ENCODE assay signal across 21 cellular contexts in genomic region chr17:4174556-4174955, GRCh38. TPM values are rescaled to one million over a fixed set of nuclear protein-coding genes. Genes with fewer than 3 reads are reported as not detected.
DNase-seq lines count a peak whose midpoint lies in the region; ATAC-seq and TF ChIP-seq lines count a peak whose summit lies in the region.
"Had no signal": no experiment of that assay in that cellular context is flagged by ENCODE, and none has a peak within 500 bp of the region (broad histone marks: within the 10 kb centered on the region; RNA-seq: fewer than 3 reads in every experiment).

No MANE protein-coding gene starts in this region.

- no peaks in the 10 kb centered on the region for H3K27me3 Mint-ChIP-seq in activated T-cell treated with anti-CD3 and anti-CD28 coated beads, Interleukin-2, amount 50 U/mL, for 24 hours
- no peaks in the 10 kb centered on the region for H3K27me3 Mint-ChIP-seq in CD8-positive, alpha-beta memory T cell
- no peaks in the 10 kb centered on the region for H3K27me3 Mint-ChIP-seq in activated T-helper 17 cell treated with anti-CD3 and anti-CD28 coated beads, Interleukin-2, amount 50 U/mL, for 72 hours
- H3K27me3 Mint-ChIP-seq in nephron progenitor cell (ENCODE audit: low read depth, poor library complexity), result no peaks in the 10 kb centered on the region

- CTCF ChIA-PET in CD8-positive, alpha-beta memory T cell (lab: Charles Lee), result no interaction called here

- POLR2A ChIA-PET in CD8-positive, alpha-beta memory T cell (lab: Charles Lee), result interaction anchor here (0.8 kb wide), 1 partner anchor 30 kb away, joined by 3 read pairs; no protein-coding TSS in a partner anchor

- H3K27ac ChIP-seq in CD8-positive, alpha-beta memory T cell (ENCODE audit: low read depth, low read length), result peak overlapping the region; percentile 15
- H3K27ac ChIP-seq in upper lobe of right lung, result no peak overlapping the region
- H3K27ac ChIP-seq: brain microvascular endothelial cell, suprapubic skin, uterus had no signal

- intact Hi-C loops in upper lobe of right lung (cut with DNase I), result no loop called here

- TF ChIP-seq CTCF in nephron progenitor cell (IDR thresholded peaks at IDR 0.05) (no peak), upper lobe of right lung (IDR thresholded peaks at IDR 0.05) (no peak)

- peak; percentile 13 for ATAC-seq in activated T-helper 17 cell treated with anti-CD3 and anti-CD28 coated beads, Interleukin-2, amount 50 U/mL, for 72 hours (replicated peaks)
- ATAC-seq in upper lobe of right lung, result no peak
- ATAC-seq: heart right ventricle, left cardiac atrium, Right ventricle myocardium inferior had no signal

- peaks cover 60% of the 10 kb centered on the region for H3K36me3 ChIP-seq in CD8-positive, alpha-beta memory T cell (ENCODE audit: insufficient read depth, low read length)
- H3K36me3 ChIP-seq in upper lobe of right lung, result peaks cover 100% of the 10 kb centered on the region
- H3K36me3 ChIP-seq: uterus had no signal

- peak overlapping the region; percentile 70 for H3K27ac Mint-ChIP-seq in activated T-cell treated with anti-CD3 and anti-CD28 coated beads, Interleukin-2, amount 50 U/mL, for 24 hours
- peak overlapping the region; percentile 77 to 100 (median 97) for H3K27ac Mint-ChIP-seq in CD8-positive, alpha-beta memory T cell
- peak overlapping the region; percentile 17 for H3K27ac Mint-ChIP-seq in activated T-helper 17 cell treated with anti-CD3 and anti-CD28 coated beads, Interleukin-2, amount 50 U/mL, for 72 hours
- H3K27ac Mint-ChIP-seq in nephron progenitor cell, result peak overlapping the region; percentile 24

- no peak overlapping the region for H3K4me3 Mint-ChIP-seq in activated T-cell treated with anti-CD3 and anti-CD28 coated beads, Interleukin-2, amount 50 U/mL, for 24 hours
- H3K4me3 Mint-ChIP-seq in CD8-positive, alpha-beta memory T cell, result peak overlapping the region in 5 of 7 donors; percentile 26 to 81 (median 48)
- H3K4me3 Mint-ChIP-seq in activated T-helper 17 cell treated with anti-CD3 and anti-CD28 coated beads, Interleukin-2, amount 50 U/mL, for 72 hours, result peak overlapping the region; percentile 73
- no peak overlapping the region for H3K4me3 Mint-ChIP-seq in nephron progenitor cell

- peaks cover 56% of the 10 kb centered on the region for H3K4me1 ChIP-seq in CD8-positive, alpha-beta memory T cell (ENCODE audit: insufficient read depth, low read length)
- no peaks in the 10 kb centered on the region for H3K4me1 ChIP-seq in upper lobe of right lung
- H3K4me1 ChIP-seq: suprapubic skin, uterus had no signal

- no peaks in the 10 kb centered on the region for H3K27me3 ChIP-seq in CD8-positive, alpha-beta memory T cell (ENCODE audit: insufficient read depth, low read length, poor library complexity, severe bottlenecking)
- H3K27me3 ChIP-seq in upper lobe of right lung, result no peaks in the 10 kb centered on the region
- H3K27me3 ChIP-seq: brain microvascular endothelial cell, heart right ventricle, MG63, suprapubic skin, uterus had no signal

- H3K4me3 ChIP-seq in CD8-positive, alpha-beta memory T cell (ENCODE audit: low read length), result no peak overlapping the region
- no peak overlapping the region for H3K4me3 ChIP-seq in upper lobe of right lung
- H3K4me3 ChIP-seq: heart right ventricle, MG63, suprapubic skin, uterus had no signal

- no peaks in the 10 kb centered on the region for H3K9me3 ChIP-seq in CD8-positive, alpha-beta memory T cell (ENCODE audit: low read length)
- H3K9me3 ChIP-seq in upper lobe of right lung, result no peaks in the 10 kb centered on the region
- H3K9me3 ChIP-seq: heart right ventricle, MG63, suprapubic skin, uterus had no signal

- no peak for DNase-seq in activated T-cell treated with anti-CD3 and anti-CD28 coated beads, Interleukin-2, amount 50 U/mL, for 24 hours
- DNase-seq in activated T-cell treated with anti-CD3 and anti-CD28 coated beads, Interleukin-2, amount 50 U/mL, for 48 hours, result no peak
- DNase-seq in CD8-positive, alpha-beta memory T cell, result no peak
- DNase-seq in nephron progenitor cell (no peak), NAMALWA (ENCODE audit: low spot score) (no peak), upper lobe of right lung (no peak), HUDEP-2 (lab: John Stamatoyannopoulos, UW; ENCODE audit: unreplicated experiment in 76 of 76) (no peak)
- DNase-seq: ACHN; brain microvascular endothelial cell; effector CD4-positive, alpha-beta T cell; erythroblast; heart right ventricle; left cardiac atrium; MG63; NCI-H1417; NCI-H2107; NCI-H446 treated with DMSO at 0.1 percent for 48 hours; uterus had no signal

- H3K4me1 Mint-ChIP-seq in activated T-cell treated with anti-CD3 and anti-CD28 coated beads, Interleukin-2, amount 50 U/mL, for 24 hours (ENCODE audit: low read depth), result peaks cover 54% of the 10 kb centered on the region
- H3K4me1 Mint-ChIP-seq in CD8-positive, alpha-beta memory T cell, result peaks cover 45 to 55% (median 48%) of the 10 kb centered on the region in 3 donors
- peaks cover 40% of the 10 kb centered on the region for H3K4me1 Mint-ChIP-seq in activated T-helper 17 cell treated with anti-CD3 and anti-CD28 coated beads, Interleukin-2, amount 50 U/mL, for 72 hours
- peaks cover 52% of the 10 kb centered on the region for H3K4me1 Mint-ChIP-seq in nephron progenitor cell

- no peaks in the 10 kb centered on the region for H3K9me3 Mint-ChIP-seq in activated T-cell treated with anti-CD3 and anti-CD28 coated beads, Interleukin-2, amount 50 U/mL, for 24 hours
- H3K9me3 Mint-ChIP-seq in CD8-positive, alpha-beta memory T cell, result no peaks in the 10 kb centered on the region
- no peaks in the 10 kb centered on the region for H3K9me3 Mint-ChIP-seq in activated T-helper 17 cell treated with anti-CD3 and anti-CD28 coated beads, Interleukin-2, amount 50 U/mL, for 72 hours
- no peaks in the 10 kb centered on the region for H3K9me3 Mint-ChIP-seq in nephron progenitor cell

- H3K36me3 Mint-ChIP-seq in activated T-cell treated with anti-CD3 and anti-CD28 coated beads, Interleukin-2, amount 50 U/mL, for 24 hours (ENCODE audit: low read depth), result peaks cover 99% of the 10 kb centered on the region
- peaks cover 8 to 79% (median 20%) of the 10 kb centered on the region in 3 donors for H3K36me3 Mint-ChIP-seq in CD8-positive, alpha-beta memory T cell
- H3K36me3 Mint-ChIP-seq in activated T-helper 17 cell treated with anti-CD3 and anti-CD28 coated beads, Interleukin-2, amount 50 U/mL, for 72 hours (ENCODE audit: low read depth), result peaks cover 100% of the 10 kb centered on the region
- peaks cover 63% of the 10 kb centered on the region for H3K36me3 Mint-ChIP-seq in nephron progenitor cell (ENCODE audit: low read depth)

RNA-seq across cellular contexts. Expression of gene CYB5D2, which starts 31.6 kb away (rescaled TPM):
- total RNA-seq in CD8-positive, alpha-beta memory T cell, result 10 to 100 TPM; 12.6 to 14.2 TPM
- polyA plus RNA-seq in CD8-positive, alpha-beta memory T cell, result 12.9 TPM
- total RNA-seq in activated T-helper 17 cell treated with anti-CD3 and anti-CD28 coated beads, Interleukin-2, amount 50 U/mL, for 72 hours, result 1 to 10 TPM; 6.6 to 8.4 TPM
- 12.5 TPM for total RNA-seq in upper lobe of right lung

RNA-seq across cellular contexts. Expression of gene ZZEF1, which starts 31.7 kb away (rescaled TPM):
- total RNA-seq in CD8-positive, alpha-beta memory T cell, result 10 to 100 TPM; 39.6 to 41.2 TPM
- 8.2 TPM for polyA plus RNA-seq in CD8-positive, alpha-beta memory T cell
- 10 to 100 TPM; 48.1 to 48.2 TPM for total RNA-seq in activated T-helper 17 cell treated with anti-CD3 and anti-CD28 coated beads, Interleukin-2, amount 50 U/mL, for 72 hours
- 50.9 TPM for total RNA-seq in upper lobe of right lung

Comparison
In these comparisons a context has a peak if more than half of its experiments do, and no peak if none do; other contexts are left out.
1. H3K27ac Mint-ChIP-seq: peak in every context shown above with its lines; median percentile 97 in CD8-positive, alpha-beta memory T cell; 70 in activated T-cell treated with anti-CD3 and anti-CD28 coated beads, Interleukin-2, amount 50 U/mL, for 24 hours; 24 in nephron progenitor cell; 17 in activated T-helper 17 cell treated with anti-CD3 and anti-CD28 coated beads, Interleukin-2, amount 50 U/mL, for 72 hours.
2. H3K4me3 Mint-ChIP-seq: peak in CD8-positive, alpha-beta memory T cell (5 of 7) and activated T-helper 17 cell treated with anti-CD3 and anti-CD28 coated beads, Interleukin-2, amount 50 U/mL, for 72 hours (single experiment); none in activated T-cell treated with anti-CD3 and anti-CD28 coated beads, Interleukin-2, amount 50 U/mL, for 24 hours (single experiment) and nephron progenitor cell (single experiment).